1 cellular context compared by ENCODE assay signal in the genomic region with DNA sequence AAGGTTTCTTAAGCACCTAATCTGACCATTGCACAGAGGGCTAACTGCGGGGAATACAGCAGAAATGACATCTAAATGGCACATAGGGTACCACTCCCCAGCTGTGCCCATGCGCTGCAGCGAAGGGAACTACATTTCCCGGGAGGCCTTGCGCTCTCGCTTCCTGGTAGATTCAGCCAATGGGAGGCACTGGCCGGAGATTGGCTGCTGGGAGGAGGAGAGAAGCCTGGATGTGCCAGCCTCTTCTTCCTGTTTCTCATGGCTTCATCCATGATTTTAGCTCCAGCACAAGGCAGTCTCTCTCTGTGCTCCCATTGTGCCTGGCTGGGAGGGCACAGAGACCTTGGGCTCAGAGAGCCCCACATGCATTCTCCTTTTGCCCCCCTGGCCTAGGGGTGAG.
TF ChIP-seq lines count a peak whose summit lies in the region.

No MANE protein-coding gene starts in this region.

TF ChIP-seq in IMR-90, 13 proteins besides CTCF, POLR2A, EP300 and RAD21 (continued from another document):
- TF ChIP-seq MXI1 (IDR thresholded peaks at IDR 0.05; ENCODE audit: borderline replicate concordance, low read depth, low read length), result no peak
- no peak for TF ChIP-seq FOS (IDR thresholded peaks at IDR 0.05; ENCODE audit: low read depth, low read length)
- TF ChIP-seq CHD1 (IDR thresholded peaks at IDR 0.05; ENCODE audit: low read depth, low read length), result no peak
- TF ChIP-seq MAZ (IDR thresholded peaks at IDR 0.05; ENCODE audit: borderline replicate concordance, low read depth, low read length), result no peak
